In genomic region chr7:99381664-99382075, GRCh38 we compare ENCODE assay signal across 14 cellular contexts. TPM values are rescaled to one million over a fixed set of nuclear protein-coding genes. Genes with fewer than 3 reads are reported as not detected.
A peak's percentile ranks its signal among the peaks of the same experiment; 100 is the strongest.
DNase-seq lines count a peak whose midpoint lies in the region; ATAC-seq, FAIRE-seq and TF ChIP-seq lines count a peak whose summit lies in the region.
"Had no signal": no experiment of that assay in that cellular context is flagged by ENCODE, and none has a peak within 500 bp of the region (broad histone marks: within the 10 kb centered on the region; RNA-seq: fewer than 3 reads in every experiment).

No MANE protein-coding gene starts in this region.

- no peak overlapping the region for H2BK15ac ChIP-seq in H1 (ENCODE audit: low read length)

- H3K79me2 ChIP-seq in H1 (ENCODE audit: control insufficient read depth in 1 of 2, insufficient read depth in 2 of 2, low read length in 2 of 2): peaks cover 0 to 13% of the 10 kb centered on the region in 2 experiments; a peak in 1 of 4 replicates

- no peak overlapping the region for H2BK20ac ChIP-seq in H1 (ENCODE audit: low read length)

- no peak overlapping the region for H2BK120ac ChIP-seq in H1 (replicated peaks; ENCODE audit: low read depth, low read length)

- no peak for TF ChIP-seq POLR2A in H1 (IDR thresholded peaks at IDR 0.05; ENCODE audit: control extremely low read depth in 1 of 2, low read depth in 2 of 2, low read length in 2 of 2)
- no peak for TF ChIP-seq POLR2A in testis (IDR thresholded peaks at IDR 0.05)

- H4K20me1 ChIP-seq in H1 (replicated peaks in 1 of 2; ENCODE audit: control insufficient read depth in 1 of 2, insufficient read depth in 2 of 2, low read length in 2 of 2): peaks cover 12 to 21% of the 10 kb centered on the region in 2 experiments

- no peak overlapping the region for H3K14ac ChIP-seq in H1 (ENCODE audit: insufficient read length)

- ATAC-seq in Panc1 (no peak), aorta (ENCODE audit: low FRiP score) (no peak)
- ATAC-seq in stimulated activated memory B cell treated with anti-CD40 and anti-IgM and Interleukin-4, amounts not matched to agents 10 μg/mL and 1 μg/mL and 100 μg/mL, for 72 hours: no peak
- ATAC-seq: HCT116 had no signal

- H3K27me3 ChIP-seq in Panc1 (ENCODE audit: control insufficient read depth, insufficient read depth, low read length) (no peaks in the 10 kb centered on the region), H1 (replicated peaks in 1 of 4; ENCODE audit: control insufficient read depth in 3 of 4, extremely low read depth in 1 of 4, insufficient read depth in 3 of 4, low read length in 3 of 4) (no peaks in the 10 kb centered on the region), aorta (ENCODE audit: control insufficient read depth in 1 of 2, insufficient read depth in 2 of 2, low read length in 1 of 2) (no peaks in the 10 kb centered on the region), testis (no peaks in the 10 kb centered on the region)

- intact Hi-C loops in Panc1 (cut with micrococcal nuclease; ENCODE audit: unreplicated experiment) (no loop called here), aorta (cut with DNase I) (no loop called here), testis (cut with DNase I; ENCODE audit: low total_unique reads) (no loop called here)

- no peak overlapping the region for H2AK5ac ChIP-seq in H1 (ENCODE audit: low read depth, low read length)

- peak overlapping the region; percentile 91 for H3K27ac Mint-ChIP-seq in activated naive CD4-positive, alpha-beta T cell treated with anti-CD3 and anti-CD28 coated beads, Interleukin-2, amount 10 ng/mL, durations not matched to agents 7 days and 5 days
- peak overlapping the region; percentile 81 for H3K27ac Mint-ChIP-seq in stimulated activated memory B cell treated with anti-CD40 and anti-IgM and Interleukin-4, amounts not matched to agents 10 μg/mL and 1 μg/mL and 100 μg/mL, for 72 hours

- no peaks in the 10 kb centered on the region for H3K9me3 Mint-ChIP-seq in activated naive CD4-positive, alpha-beta T cell treated with anti-CD3 and anti-CD28 coated beads, Interleukin-2, amount 10 ng/mL, durations not matched to agents 7 days and 5 days
- no peaks in the 10 kb centered on the region for H3K9me3 Mint-ChIP-seq in stimulated activated memory B cell treated with anti-CD40 and anti-IgM and Interleukin-4, amounts not matched to agents 10 μg/mL and 1 μg/mL and 100 μg/mL, for 72 hours

- no peak for FAIRE-seq in H1 (lab: Jason Lieb, UNC)
- FAIRE-seq: RCC 7860 had no signal

- POLR2A ChIA-PET in Panc1 (lab: Charles Lee): interaction anchor here (0.6 kb wide), 1 partner anchor 27 kb away, joined by 3 read pairs; the partner anchor contains the start of genes BUD31 and PDAP1
- POLR2A ChIA-PET in H1 (lab: Charles Lee; ENCODE audit: partially characterized antibody): interaction anchor here (0.5 to 3.3 kb wide), 5 partner anchors 8 to 384 kb away, joined by 3 to 18 read pairs (median 4); partner anchors contain the start of genes BUD31, CPSF4, PDAP1 and PTCD1

- H3K27me3 Mint-ChIP-seq in activated naive CD4-positive, alpha-beta T cell treated with anti-CD3 and anti-CD28 coated beads, Interleukin-2, amount 10 ng/mL, durations not matched to agents 7 days and 5 days: no peaks in the 10 kb centered on the region
- H3K27me3 Mint-ChIP-seq in stimulated activated memory B cell treated with anti-CD40 and anti-IgM and Interleukin-4, amounts not matched to agents 10 μg/mL and 1 μg/mL and 100 μg/mL, for 72 hours: no peaks in the 10 kb centered on the region

- H3K4me3 ChIP-seq in Panc1 (ENCODE audit: low read depth in 2 of 2, low read length in 2 of 2) (no peak overlapping the region), H1 (ENCODE audit: extremely low read depth in 1 of 4, insufficient read depth in 2 of 4, low read depth in 3 of 4, low read length in 4 of 4) (no peak overlapping the region), aorta (ENCODE audit: low read length in 2 of 2) (no peak overlapping the region), testis (no peak overlapping the region)

- H3K56ac ChIP-seq in H1 (replicated peaks; ENCODE audit: insufficient read length, low read depth, low read length): no peak overlapping the region

- TF ChIP-seq CTCF in Panc1 (IDR thresholded peaks at IDR 0.05): no peak
- TF ChIP-seq CTCF in H1 (IDR thresholded peaks at IDR 0.05; ENCODE audit: control extremely low read depth in 1 of 3, insufficient read depth in 1 of 3, low read depth in 1 of 3, low read length in 3 of 3): no peak
- no peak for TF ChIP-seq CTCF in testis (IDR thresholded peaks at IDR 0.05)

- BruUV-seq in Panc1 (replicated peaks; lab: Mats Ljungman, UMichigan): no TSS peak

- no peak overlapping the region for H3K18ac ChIP-seq in H1 (ENCODE audit: extremely low read depth, low read length)

- no peak overlapping the region for H4K5ac ChIP-seq in H1 (ENCODE audit: insufficient read length, low read depth, low read length)

- peak overlapping the region in 1 of 4 experiments; percentile 46; a peak in 1 of 7 replicates for H3K9ac ChIP-seq in H1 (replicated peaks in 1 of 4; ENCODE audit: extremely low read depth in 1 of 4, low read depth in 3 of 4, low read length in 3 of 4)

- no peak overlapping the region for H4K91ac ChIP-seq in H1 (replicated peaks; ENCODE audit: insufficient read length, low read length)

- H2AFZ ChIP-seq in H1 (ENCODE audit: low read length): no peak overlapping the region

- no peak overlapping the region for H4K8ac ChIP-seq in H1 (ENCODE audit: extremely low read depth, insufficient read depth, low read length)

- no peaks in the 10 kb centered on the region for H3K9me3 ChIP-seq in Panc1 (ENCODE audit: control insufficient read depth, insufficient read depth, low read depth, low read length)
- H3K9me3 ChIP-seq in H1 (ENCODE audit: insufficient read depth in 2 of 2, low read depth in 1 of 2, low read length in 1 of 2): no peaks in the 10 kb centered on the region
- no peaks in the 10 kb centered on the region for H3K9me3 ChIP-seq in aorta (ENCODE audit: control insufficient read depth, low read length)
- H3K9me3 ChIP-seq in testis: no peaks in the 10 kb centered on the region

- no peak overlapping the region for H3K4ac ChIP-seq in H1 (replicated peaks; ENCODE audit: insufficient read length, low read depth, low read length)

- in situ Hi-C loops in Panc1 (cut with HindIII; ENCODE audit: low pct_unique_long_range_greater_than_20kb, low sequenced_read_pairs): no loop called here

- H3K23me2 ChIP-seq in H1 (ENCODE audit: low read depth, low read length): no peaks in the 10 kb centered on the region; the same call in 1 of the 2 replicates

- no peak overlapping the region for H3K23ac ChIP-seq in H1 (ENCODE audit: insufficient read length)

- H3K4me3 Mint-ChIP-seq in activated naive CD4-positive, alpha-beta T cell treated with anti-CD3 and anti-CD28 coated beads, Interleukin-2, amount 10 ng/mL, durations not matched to agents 7 days and 5 days: peak overlapping the region; percentile 74
- peak overlapping the region; percentile 66 for H3K4me3 Mint-ChIP-seq in stimulated activated memory B cell treated with anti-CD40 and anti-IgM and Interleukin-4, amounts not matched to agents 10 μg/mL and 1 μg/mL and 100 μg/mL, for 72 hours

- whole genome bisulfite sequencing in H1 (ENCODE audit: extremely low coverage in 1 of 2, insufficient coverage in 1 of 2, insufficient read length in 1 of 2, insufficient replicate concordance in 2 of 2, low coverage in 1 of 2, low lambda C conversion rate in 2 of 2, missing lambda C conversion rate in 1 of 2), 2 experiments: 97% methylated on average over 7 of the region's 7 CpGs; no CpG with 5 or more reads in 1 of the 2 experiments
- 57 to 59% methylated on average over 7 of the region's 7 CpGs for WGBS in aorta, 2 donors
- 51 to 64% methylated on average over 3 to 7 of the region's 7 CpGs for WGBS in testis, 2 donors

- H2BK5ac ChIP-seq in H1 (ENCODE audit: low read depth, low read length): peak overlapping the region; percentile 40

- peaks cover 13% of the 10 kb centered on the region for H3K79me1 ChIP-seq in H1 (ENCODE audit: low read depth, low read length)

- H3K4me1 ChIP-seq in Panc1 (ENCODE audit: control insufficient read depth, insufficient read depth, low read length): peaks cover 34% of the 10 kb centered on the region
- peaks cover 0 to 5% (median 1%) of the 10 kb centered on the region in 4 experiments; a peak in 3 of 7 replicates for H3K4me1 ChIP-seq in H1 (replicated peaks in 1 of 4; ENCODE audit: control insufficient read depth in 3 of 4, insufficient read depth in 4 of 4, low read length in 3 of 4)
- no peaks in the 10 kb centered on the region for H3K4me1 ChIP-seq in aorta (ENCODE audit: control insufficient read depth in 1 of 2, insufficient read depth in 2 of 2, low read length in 2 of 2)
- H3K4me1 ChIP-seq in testis: peaks cover 21% of the 10 kb centered on the region

- CTCF ChIA-PET in activated naive CD4-positive, alpha-beta T cell treated with anti-CD3 and anti-CD28 coated beads, Interleukin-2, amount 10 ng/mL, durations not matched to agents 7 days and 5 days (lab: Charles Lee): interaction anchor here (1.2 kb wide), 1 partner anchor 16 kb away, joined by 5 read pairs; no protein-coding TSS in a partner anchor
- CTCF ChIA-PET in Panc1 (lab: Charles Lee): no interaction called here
- CTCF ChIA-PET in H1 (lab: Charles Lee; ENCODE audit: partially characterized antibody): interaction anchor here (1.0 kb wide), 1 partner anchor 22 kb away, joined by 3 read pairs; no protein-coding TSS in a partner anchor

- H3K4me2 ChIP-seq in H1 (ENCODE audit: insufficient read depth in 1 of 2, low read depth in 2 of 2, low read length in 2 of 2): no peak overlapping the region

- no peak for TF ChIP-seq EP300 in H1 (IDR thresholded peaks at IDR 0.05; ENCODE audit: borderline replicate concordance in 1 of 2, low read depth in 2 of 2, low read length in 2 of 2)

- no peak for DNase-seq in activated naive CD4-positive, alpha-beta T cell treated with anti-CD3 and anti-CD28 coated beads, Interleukin-2, amount 10 ng/mL, durations not matched to agents 7 days and 5 days
- no peak for DNase-seq in activated naive CD4-positive, alpha-beta T cell treated with Interleukin-2 at 50 U/mL for 16 hours
- DNase-seq in Panc1 (ENCODE audit: low read depth, low spot score) (no peak), H1 (ENCODE audit: low read depth in 1 of 2, low spot score in 2 of 2) (no peak), aorta (no peak), testis (no peak), iPS-NIHi11 (ENCODE audit: low spot score) (no peak)
- DNase-seq: hippocampal formation, NCI-H1105, NCI-H446 had no signal

- no peak for TF ChIP-seq RAD21 in H1 (IDR thresholded peaks at IDR 0.05 in 1 of 2, conservative IDR thresholded peaks at IDR 0.05 in 1 of 2; ENCODE audit: low read depth in 2 of 2, low read length in 2 of 2)

- H3K36me3 ChIP-seq in Panc1 (ENCODE audit: control insufficient read depth, insufficient read depth, low read length): no peaks in the 10 kb centered on the region; the same call in none of the 2 replicates
- peaks cover 0 to 5% (median 0%) of the 10 kb centered on the region in 4 experiments; a peak in 3 of 8 replicates for H3K36me3 ChIP-seq in H1 (ENCODE audit: control insufficient read depth in 2 of 4, insufficient read depth in 4 of 4, low read length in 3 of 4)
- peaks cover 0 to 4% of the 10 kb centered on the region in 2 donors for H3K36me3 ChIP-seq in aorta (ENCODE audit: control insufficient read depth in 1 of 2, insufficient read depth in 2 of 2, low read length in 1 of 2)
- H3K36me3 ChIP-seq in testis (ENCODE audit: low read depth, missing control alignments): no peaks in the 10 kb centered on the region

- H3K27ac ChIP-seq in Panc1 (ENCODE audit: low read length) (peak overlapping the region; percentile 36; the same call in 1 of the 2 replicates), H1 (ENCODE audit: low read depth, low read length) (0 out of 2 replicates have a peak overlapping the region, but pooled peaks have one; percentile 44), aorta (ENCODE audit: low read depth in 1 of 2, low read length in 2 of 2) (no peak overlapping the region), testis (no peak overlapping the region)
- H3K27ac ChIP-seq: epithelial cell of prostate had no signal

- H3K36me3 Mint-ChIP-seq in activated naive CD4-positive, alpha-beta T cell treated with anti-CD3 and anti-CD28 coated beads, Interleukin-2, amount 10 ng/mL, durations not matched to agents 7 days and 5 days: peaks cover 36% of the 10 kb centered on the region
- peaks cover 53% of the 10 kb centered on the region for H3K36me3 Mint-ChIP-seq in stimulated activated memory B cell treated with anti-CD40 and anti-IgM and Interleukin-4, amounts not matched to agents 10 μg/mL and 1 μg/mL and 100 μg/mL, for 72 hours

- no peak overlapping the region for H2BK12ac ChIP-seq in H1 (ENCODE audit: low read depth, low read length)

- H3K4me1 Mint-ChIP-seq in activated naive CD4-positive, alpha-beta T cell treated with anti-CD3 and anti-CD28 coated beads, Interleukin-2, amount 10 ng/mL, durations not matched to agents 7 days and 5 days: peaks cover 58% of the 10 kb centered on the region
- H3K4me1 Mint-ChIP-seq in stimulated activated memory B cell treated with anti-CD40 and anti-IgM and Interleukin-4, amounts not matched to agents 10 μg/mL and 1 μg/mL and 100 μg/mL, for 72 hours: peaks cover 76% of the 10 kb centered on the region

RNA-seq across cellular contexts. Expression of gene ARPC1B, which starts 7.1 kb away (rescaled TPM):
- total RNA-seq in Panc1 (2021; ENCODE audit: unreplicated experiment): 266 TPM
- 692 TPM for polyA plus RNA-seq in Panc1 (2012; ENCODE audit: insufficient read length)
- total RNA-seq in H1 (2021; fragmentation: NEBNext Ultra II Directional; extraction: Animal tissue kit (Norgen Biotek cat#: 25700)): 61.8 and 64.5 TPM in 2 replicates
- polyA plus RNA-seq in H1 (2011; rRNA removed): 115 and 165 TPM in 2 replicates
- polyA plus RNA-seq in H1 (2011; cell fraction: cytosol; rRNA removed): 131 TPM
- 118 TPM for polyA plus RNA-seq in H1 (2011; cell fraction: nucleus; rRNA removed)
- polyA plus RNA-seq in H1 (2012, experiment 1 of 2): 92.2 to 133 TPM (median 114 TPM) in 4 replicates
- polyA plus RNA-seq in H1 (2012, experiment 2 of 2): 70.9 TPM
- 63.9 TPM for polyA plus RNA-seq in H1 (2013, experiment 1 of 2)
- 58.2 TPM for polyA plus RNA-seq in H1 (2013, experiment 2 of 2)
- polyA minus RNA-seq in H1 (2011; rRNA and poly(A)+ RNA removed): 33.9 and 53.6 TPM in 2 replicates
- 42.2 TPM for polyA minus RNA-seq in H1 (2011; cell fraction: cytosol; rRNA and poly(A)+ RNA removed)
- polyA minus RNA-seq in H1 (2011; cell fraction: nucleus; rRNA and poly(A)+ RNA removed): 46.0 TPM
- total RNA-seq in aorta: 100 to 1,000 TPM; 134 to 172 TPM
- 100 to 1,000 TPM; 153 to 262 TPM for polyA plus RNA-seq in aorta
- total RNA-seq in testis: 10 to 100 TPM; 50.5 to 64.9 TPM
- polyA plus RNA-seq in testis (ENCODE audit: insufficient read depth, low read depth, low replicate concordance): 64.6 TPM

RNA-seq across cellular contexts. Expression of gene PDAP1, which starts 26.7 kb away (rescaled TPM):
- total RNA-seq in Panc1 (2021; ENCODE audit: unreplicated experiment) (147 TPM), aorta (10 to 100 TPM; 74.8 to 94.9 TPM), testis (10 to 100 TPM; 50.5 to 74.0 TPM)
- polyA plus RNA-seq in Panc1 (2012; ENCODE audit: insufficient read length): 442 TPM
- 169 and 174 TPM in 2 replicates for total RNA-seq in H1 (2021; fragmentation: NEBNext Ultra II Directional; extraction: Animal tissue kit (Norgen Biotek cat#: 25700))
- polyA plus RNA-seq in H1 (2011; rRNA removed) (26.6 and 37.1 TPM in 2 replicates), aorta (100 to 1,000 TPM; 174 to 223 TPM), testis (ENCODE audit: insufficient read depth, low read depth, low replicate concordance) (126 TPM)
- polyA plus RNA-seq in H1 (2011; cell fraction: cytosol; rRNA removed): 121 TPM
- polyA plus RNA-seq in H1 (2011; cell fraction: nucleus; rRNA removed): 34.9 TPM
- 210 to 261 TPM (median 258 TPM) in 4 replicates for polyA plus RNA-seq in H1 (2012, experiment 1 of 2)
- 117 TPM for polyA plus RNA-seq in H1 (2012, experiment 2 of 2)
- 114 TPM for polyA plus RNA-seq in H1 (2013, experiment 1 of 2)
- 125 TPM for polyA plus RNA-seq in H1 (2013, experiment 2 of 2)
- polyA minus RNA-seq in H1 (2011; rRNA and poly(A)+ RNA removed): 5.6 and 11.0 TPM in 2 replicates
- polyA minus RNA-seq in H1 (2011; cell fraction: cytosol; rRNA and poly(A)+ RNA removed): 30.0 TPM
- polyA minus RNA-seq in H1 (2011; cell fraction: nucleus; rRNA and poly(A)+ RNA removed): 9.4 TPM

RNA-seq across cellular contexts. Expression of gene BUD31, which starts 27.1 kb away (rescaled TPM):
- total RNA-seq in Panc1 (2021; ENCODE audit: unreplicated experiment): 179 TPM
- polyA plus RNA-seq in Panc1 (2012; ENCODE audit: insufficient read length): 225 TPM
- total RNA-seq in H1 (2021; fragmentation: NEBNext Ultra II Directional; extraction: Animal tissue kit (Norgen Biotek cat#: 25700)): 114 and 121 TPM in 2 replicates
- 46.7 and 72.0 TPM in 2 replicates for polyA plus RNA-seq in H1 (2011; rRNA removed)
- 65.3 TPM for polyA plus RNA-seq in H1 (2011; cell fraction: cytosol; rRNA removed)
- polyA plus RNA-seq in H1 (2011; cell fraction: nucleus; rRNA removed): 53.6 TPM
- polyA plus RNA-seq in H1 (2012, experiment 1 of 2): 80.2 to 121 TPM (median 93.7 TPM) in 4 replicates
- polyA plus RNA-seq in H1 (2012, experiment 2 of 2): 53.6 TPM
- polyA plus RNA-seq in H1 (2013, experiment 1 of 2): 120 TPM
- polyA plus RNA-seq in H1 (2013, experiment 2 of 2): 127 TPM
- polyA minus RNA-seq in H1 (2011; rRNA and poly(A)+ RNA removed): 18.5 and 23.9 TPM in 2 replicates
- polyA minus RNA-seq in H1 (2011; cell fraction: cytosol; rRNA and poly(A)+ RNA removed): 20.2 TPM
- 20.8 TPM for polyA minus RNA-seq in H1 (2011; cell fraction: nucleus; rRNA and poly(A)+ RNA removed)
- total RNA-seq in aorta: 10 to 100 TPM; 53.5 to 57.0 TPM
- polyA plus RNA-seq in aorta: 100 to 1,000 TPM in 1 of 2 donors, 10 to 100 TPM in 1; 89.1 to 135 TPM
- 100 to 1,000 TPM in 1 of 2 donors, 10 to 100 TPM in 1; 91.2 to 123 TPM for total RNA-seq in testis
- 174 TPM for polyA plus RNA-seq in testis (ENCODE audit: insufficient read depth, low read depth, low replicate concordance)

RNA-seq across cellular contexts. Expression of gene ARPC1A, which starts 56.0 kb away (rescaled TPM):
- total RNA-seq in Panc1 (2021; ENCODE audit: unreplicated experiment): 253 TPM
- 200 TPM for polyA plus RNA-seq in Panc1 (2012; ENCODE audit: insufficient read length)
- total RNA-seq in H1 (2021; fragmentation: NEBNext Ultra II Directional; extraction: Animal tissue kit (Norgen Biotek cat#: 25700)): 147 and 155 TPM in 2 replicates
- 123 and 140 TPM in 2 replicates for polyA plus RNA-seq in H1 (2011; rRNA removed)
- polyA plus RNA-seq in H1 (2011; cell fraction: cytosol; rRNA removed): 115 TPM
- polyA plus RNA-seq in H1 (2011; cell fraction: nucleus; rRNA removed): 109 TPM
- polyA plus RNA-seq in H1 (2012, experiment 1 of 2): 124 to 146 TPM (median 139 TPM) in 4 replicates
- polyA plus RNA-seq in H1 (2012, experiment 2 of 2): 134 TPM
- 173 TPM for polyA plus RNA-seq in H1 (2013, experiment 1 of 2)
- 185 TPM for polyA plus RNA-seq in H1 (2013, experiment 2 of 2)
- 107 and 108 TPM in 2 replicates for polyA minus RNA-seq in H1 (2011; rRNA and poly(A)+ RNA removed)
- polyA minus RNA-seq in H1 (2011; cell fraction: cytosol; rRNA and poly(A)+ RNA removed): 49.9 TPM
- 47.1 TPM for polyA minus RNA-seq in H1 (2011; cell fraction: nucleus; rRNA and poly(A)+ RNA removed)
- 100 to 1,000 TPM in 1 of 2 donors, 10 to 100 TPM in 1; 99.9 to 106 TPM for total RNA-seq in aorta
- 100 to 1,000 TPM in 1 of 2 donors, 10 to 100 TPM in 1; 95.1 to 227 TPM for polyA plus RNA-seq in aorta
- total RNA-seq in testis: 100 to 1,000 TPM in 1 of 2 donors, 10 to 100 TPM in 1; 91.8 to 120 TPM
- polyA plus RNA-seq in testis (ENCODE audit: insufficient read depth, low read depth, low replicate concordance): 117 TPM

RNA-seq across cellular contexts. Expression of gene PTCD1, which starts 56.9 kb away (rescaled TPM):
- total RNA-seq in Panc1 (2021; ENCODE audit: unreplicated experiment) (15.0 TPM), aorta (1 to 10 TPM; 5.4 to 6.0 TPM), testis (10 to 100 TPM; 13.6 to 14.4 TPM)
- 13.8 TPM for polyA plus RNA-seq in Panc1 (2012; ENCODE audit: insufficient read length)
- total RNA-seq in H1 (2021; fragmentation: NEBNext Ultra II Directional; extraction: Animal tissue kit (Norgen Biotek cat#: 25700)): 7.5 and 8.5 TPM in 2 replicates
- polyA plus RNA-seq in H1 (2011; rRNA removed) (7.6 and 9.6 TPM in 2 replicates), aorta (1 to 10 TPM in 1 of 2 donors, under 1 TPM in 1; 0.63 to 5.5 TPM), testis (ENCODE audit: insufficient read depth, low read depth, low replicate concordance) (6.1 TPM)
- 9.6 TPM for polyA plus RNA-seq in H1 (2011; cell fraction: cytosol; rRNA removed)
- 14.9 TPM for polyA plus RNA-seq in H1 (2011; cell fraction: nucleus; rRNA removed)
- polyA plus RNA-seq in H1 (2012, experiment 1 of 2): 8.4 to 9.8 TPM (median 9.2 TPM) in 4 replicates
- polyA plus RNA-seq in H1 (2012, experiment 2 of 2): 7.8 TPM
- polyA plus RNA-seq in H1 (2013, experiment 1 of 2): 5.9 TPM
- 5.8 TPM for polyA plus RNA-seq in H1 (2013, experiment 2 of 2)
- polyA minus RNA-seq in H1 (2011; rRNA and poly(A)+ RNA removed): 7.4 and 7.9 TPM in 2 replicates
- 8.7 TPM for polyA minus RNA-seq in H1 (2011; cell fraction: cytosol; rRNA and poly(A)+ RNA removed)
- 7.7 TPM for polyA minus RNA-seq in H1 (2011; cell fraction: nucleus; rRNA and poly(A)+ RNA removed)

Comparison
In these comparisons a context has a peak if more than half of its experiments do, and no peak if none do; other contexts are left out.
1. H3K27ac ChIP-seq: peak in Panc1 (single experiment) and H1 (single experiment); none in aorta (0 of 2) and testis (0 of 2).